In the genomic region with DNA sequence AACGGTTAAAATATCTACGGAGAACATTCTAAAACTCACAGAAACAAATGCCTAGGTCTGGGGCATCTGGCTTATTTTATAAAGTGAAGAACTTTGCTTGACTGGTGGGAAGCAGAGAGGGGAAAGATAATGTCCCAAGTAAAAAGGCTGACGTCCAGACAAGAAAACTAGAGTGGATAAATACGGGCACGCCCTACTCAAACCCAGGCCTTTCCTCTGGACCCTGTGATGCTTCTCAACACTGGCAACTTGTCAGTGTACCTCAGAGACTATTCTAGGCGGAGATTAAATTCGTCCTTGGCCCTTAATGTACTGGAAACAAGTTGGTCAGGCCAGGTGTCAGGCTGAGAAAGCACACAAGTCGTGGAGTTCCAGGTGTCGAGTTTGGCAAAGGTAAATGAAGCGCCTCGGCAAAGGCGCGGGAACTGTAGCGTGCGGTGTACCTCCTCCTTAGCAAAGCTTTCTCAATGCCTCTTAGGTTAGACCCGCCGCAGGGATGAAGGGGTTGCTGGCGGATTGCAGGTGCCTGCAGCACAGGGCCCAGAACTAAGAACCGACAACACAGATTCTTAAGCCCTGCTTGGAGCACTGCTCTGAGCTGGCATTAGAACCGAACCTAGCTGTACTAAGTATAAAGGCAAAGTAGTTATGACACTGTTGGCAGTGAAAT, we compare ENCODE assay signal across 8 cellular contexts. TPM values are rescaled to one million over a fixed set of nuclear protein-coding genes. Genes with fewer than 3 reads are reported as not detected.
DNase-seq lines count a peak whose midpoint lies in the region; ATAC-seq and TF ChIP-seq lines count a peak whose summit lies in the region.

No MANE protein-coding gene starts in this region.

- peaks cover 1% of the 10 kb centered on the region for H3K79me1 ChIP-seq in mesendoderm (ENCODE audit: low read length)

- DNase-seq in NCI-H748 (lab: John Stamatoyannopoulos, UW; ENCODE audit: unreplicated experiment) (peak; percentile 47), NCI-H748 treated with DMSO at 0.1 percent for 48 hours (lab: John Stamatoyannopoulos, UW) (no peak), NB4 (ENCODE audit: low read depth) (no peak), caudate nucleus (lab: John Stamatoyannopoulos, UW) (peak in 2 of 61 donors; percentile 53 to 68), mesendoderm (no peak), upper lobe of left lung (peak; percentile 14 to 45), amniotic stem cell (lab: John Stamatoyannopoulos, UW) (no peak), EL (no peak)

- peaks cover 38% of the 10 kb centered on the region for H3K79me2 ChIP-seq in mesendoderm (ENCODE audit: control insufficient read depth, insufficient read depth, low read length)

- no peak overlapping the region for H3K23ac ChIP-seq in mesendoderm (ENCODE audit: low read length)

- H3K4me2 ChIP-seq in mesendoderm (ENCODE audit: low read length) = peak overlapping the region; percentile 27

- H3K27me3 ChIP-seq in mesendoderm (ENCODE audit: insufficient read depth, low read length, poor library complexity) (no peaks in the 10 kb centered on the region), upper lobe of left lung (no peaks in the 10 kb centered on the region)

- no peak overlapping the region for H4K8ac ChIP-seq in mesendoderm (ENCODE audit: low read depth, low read length)

- WGBS in mesendoderm (ENCODE audit: extremely low coverage, insufficient coverage, low lambda C conversion rate) = no CpG with 5 or more reads among the region's 20 CpGs
- WGBS in upper lobe of left lung, 2 donors = 54 to 68% methylated on average over 17 to 20 of the region's 20 CpGs

- peak overlapping the region; percentile 47 for H4K5ac ChIP-seq in mesendoderm (ENCODE audit: low read length)

- peak in 1 of 2 donors; percentile 0 for ATAC-seq in upper lobe of left lung (ENCODE audit: low FRiP score in 2 of 2)

- H3K18ac ChIP-seq in mesendoderm (ENCODE audit: low read length) = peak overlapping the region; percentile 31

- TF ChIP-seq EP300 in upper lobe of left lung (IDR thresholded peaks at IDR 0.05) = no peak

- no peak for TF ChIP-seq CTCF in NB4 (IDR thresholded peaks at IDR 0.05; ENCODE audit: low read depth, low read length)
- TF ChIP-seq CTCF in upper lobe of left lung (IDR thresholded peaks at IDR 0.05) = no peak

- H3K36me3 ChIP-seq in mesendoderm (ENCODE audit: control insufficient read depth, insufficient read depth, low read length) (no peaks in the 10 kb centered on the region), upper lobe of left lung (peaks cover 0 to 2% (median under 1%) of the 10 kb centered on the region in 4 donors)

- H3K4me3 ChIP-seq in NB4 (ENCODE audit: low read depth, low read length) = peak overlapping the region; percentile 74
- H3K4me3 ChIP-seq in mesendoderm (ENCODE audit: low read length) = no peak overlapping the region
- H3K4me3 ChIP-seq in upper lobe of left lung = peak overlapping the region in 3 of 4 donors; percentile 53 to 69 (median 64)

- peak overlapping the region; percentile 72 for H3K56ac ChIP-seq in mesendoderm (ENCODE audit: low read length)

- no peak overlapping the region for H2BK5ac ChIP-seq in mesendoderm (ENCODE audit: low read length)

- no peak for TF ChIP-seq POLR2A in NB4 (IDR thresholded peaks at IDR 0.05; ENCODE audit: extremely low read depth, insufficient read length)
- peak in 1 of 4 donors; percentile 15 for TF ChIP-seq POLR2A in upper lobe of left lung (IDR thresholded peaks at IDR 0.05)

- H3K9ac ChIP-seq in mesendoderm (ENCODE audit: low read length) = peak overlapping the region; percentile 55

- H3K4ac ChIP-seq in mesendoderm (ENCODE audit: low read depth, low read length) = peak overlapping the region; percentile 63

- H2BK120ac ChIP-seq in mesendoderm (ENCODE audit: low read depth, low read length) = no peak overlapping the region

- no peaks in the 10 kb centered on the region for H3K4me1 ChIP-seq in mesendoderm (ENCODE audit: control insufficient read depth, low read depth, low read length)
- H3K4me1 ChIP-seq in upper lobe of left lung = peaks cover 37 to 58% (median 38%) of the 10 kb centered on the region in 4 donors

- no peak overlapping the region for H2BK15ac ChIP-seq in mesendoderm (replicated peaks; ENCODE audit: low read depth)

- H3K9me3 ChIP-seq in upper lobe of left lung = no peaks in the 10 kb centered on the region

- H3K27ac ChIP-seq in caudate nucleus (ENCODE audit: low read depth, low read length) = peak overlapping the region; percentile 99
- no peak overlapping the region for H3K27ac ChIP-seq in mesendoderm (ENCODE audit: low read depth, low read length)
- peak overlapping the region; percentile 99 to 100 (median 99) for H3K27ac ChIP-seq in upper lobe of left lung

- no peak overlapping the region for H2AK5ac ChIP-seq in mesendoderm (ENCODE audit: low read length)

RNA-seq across cellular contexts. Expression of gene UNK, which starts 0.7 kb away (rescaled TPM):
- polyA plus RNA-seq in mesendoderm (2013, experiment 1 of 2) = 26.1 TPM
- 24.3 TPM for polyA plus RNA-seq in mesendoderm (2013, experiment 2 of 2)
- 10 to 100 TPM; 22.4 to 97.4 (median 31.4) TPM for total RNA-seq in upper lobe of left lung

RNA-seq across cellular contexts. Expression of gene GALK1, which starts 18.9 kb away (rescaled TPM):
- 11.8 TPM for polyA plus RNA-seq in mesendoderm (2013, experiment 1 of 2)
- polyA plus RNA-seq in mesendoderm (2013, experiment 2 of 2) = 10.8 TPM
- 10 to 100 TPM; 18.9 to 65.7 (median 40.6) TPM for total RNA-seq in upper lobe of left lung

Comparison
In these comparisons a context has a peak if more than half of its experiments do, and no peak if none do; other contexts are left out.
1. DNase-seq: peak in NCI-H748 (single experiment) and upper lobe of left lung (2 of 2); none in NCI-H748 treated with DMSO at 0.1 percent for 48 hours (single experiment), NB4 (single experiment), mesendoderm (single experiment), amniotic stem cell (single experiment) and EL (single experiment).